In genomic region chr10:102650655-102651454, GRCh38 we compare ENCODE assay signal across 9 cellular contexts. TPM values are rescaled to one million over a fixed set of nuclear protein-coding genes. Genes with fewer than 3 reads are reported as not detected.
DNase-seq lines count a peak whose midpoint lies in the region; ATAC-seq, FAIRE-seq and TF ChIP-seq lines count a peak whose summit lies in the region.
"Had no signal": no experiment of that assay in that cellular context is flagged by ENCODE, and none has a peak within 500 bp of the region (broad histone marks: within the 10 kb centered on the region; RNA-seq: fewer than 3 reads in every experiment).

No MANE protein-coding gene starts in this region.

- H3K9me3 Mint-ChIP-seq in activated T-cell treated with anti-CD3 and anti-CD28 coated beads, Interleukin-2, amount 50 U/mL, for 4 hours: no peaks in the 10 kb centered on the region
- H3K9me3 Mint-ChIP-seq in activated T-helper 17 cell treated with anti-CD3 and anti-CD28 coated beads, Interleukin-2, amount 50 U/mL, for 72 hours: no peaks in the 10 kb centered on the region

- intact Hi-C loops in lower lobe of right lung (cut with DNase I) (no loop called here), thyroid gland (cut with DNase I) (no loop called here)

- no peak overlapping the region for H3K4me3 ChIP-seq in lower lobe of right lung
- no peak overlapping the region for H3K4me3 ChIP-seq in thyroid gland (replicated peaks in 1 of 3)
- H3K4me3 ChIP-seq: PC-9 had no signal

- FAIRE-seq in GM12892 (lab: Jason Lieb, UNC): no peak

- WGBS in thyroid gland, 2 donors: 45 to 72% methylated on average over 7 to 9 of the region's 11 CpGs

- H3K27ac Mint-ChIP-seq in activated T-helper 17 cell treated with anti-CD3 and anti-CD28 coated beads, Interleukin-2, amount 50 U/mL, for 72 hours: peak overlapping the region; percentile 90

- peaks cover 75% of the 10 kb centered on the region for H3K4me1 Mint-ChIP-seq in activated T-cell treated with anti-CD3 and anti-CD28 coated beads, Interleukin-2, amount 50 U/mL, for 4 hours (ENCODE audit: low read depth)
- H3K4me1 Mint-ChIP-seq in activated T-helper 17 cell treated with anti-CD3 and anti-CD28 coated beads, Interleukin-2, amount 50 U/mL, for 72 hours: peaks cover 46% of the 10 kb centered on the region

- H3K27ac ChIP-seq in lower lobe of right lung (peak overlapping the region; percentile 99), thyroid gland (peak overlapping the region; percentile 58 to 96 (median 61))
- H3K27ac ChIP-seq: PC-9 had no signal

- peaks cover 10% of the 10 kb centered on the region for H3K36me3 Mint-ChIP-seq in activated T-cell treated with anti-CD3 and anti-CD28 coated beads, Interleukin-2, amount 50 U/mL, for 4 hours (ENCODE audit: insufficient read depth)
- H3K36me3 Mint-ChIP-seq in activated T-helper 17 cell treated with anti-CD3 and anti-CD28 coated beads, Interleukin-2, amount 50 U/mL, for 72 hours (ENCODE audit: low read depth): peaks cover 91% of the 10 kb centered on the region

- H3K4me1 ChIP-seq in lower lobe of right lung (peaks cover 95% of the 10 kb centered on the region), thyroid gland (peaks cover 59 to 61% of the 10 kb centered on the region in 2 donors)

- H3K27me3 ChIP-seq in lower lobe of right lung (ENCODE audit: low read depth) (no peaks in the 10 kb centered on the region), thyroid gland (no peaks in the 10 kb centered on the region)

- no peak for DNase-seq in activated T-cell treated with anti-CD3 and anti-CD28 coated beads, Interleukin-2, amount 50 U/mL, for 4 hours
- DNase-seq in activated T-cell treated with anti-CD3 and anti-CD28 coated beads, Interleukin-2, amount 50 U/mL, for 1 hour: no peak
- no peak for DNase-seq in lower lobe of right lung
- no peak for DNase-seq in thyroid gland
- no peak for DNase-seq in GM12892 (ENCODE audit: insufficient read length)
- DNase-seq: PC-9 had no signal

- TF ChIP-seq POLR2A in thyroid gland (IDR thresholded peaks at IDR 0.05) (no peak), GM12892 (IDR thresholded peaks at IDR 0.05; ENCODE audit: low read depth, low read length) (no peak)

- H3K36me3 ChIP-seq in lower lobe of right lung: peaks cover 58% of the 10 kb centered on the region
- H3K36me3 ChIP-seq in thyroid gland: peaks cover 13 to 32% of the 10 kb centered on the region in 2 donors

- peak overlapping the region; percentile 24 for H3K4me3 Mint-ChIP-seq in activated T-cell treated with anti-CD3 and anti-CD28 coated beads, Interleukin-2, amount 50 U/mL, for 4 hours
- H3K4me3 Mint-ChIP-seq in activated T-helper 17 cell treated with anti-CD3 and anti-CD28 coated beads, Interleukin-2, amount 50 U/mL, for 72 hours: peak overlapping the region; percentile 99

- H3K27me3 Mint-ChIP-seq in activated T-cell treated with anti-CD3 and anti-CD28 coated beads, Interleukin-2, amount 50 U/mL, for 4 hours (ENCODE audit: low read depth): no peaks in the 10 kb centered on the region
- no peaks in the 10 kb centered on the region for H3K27me3 Mint-ChIP-seq in activated T-helper 17 cell treated with anti-CD3 and anti-CD28 coated beads, Interleukin-2, amount 50 U/mL, for 72 hours

- TF ChIP-seq CTCF in lower lobe of right lung (IDR thresholded peaks at IDR 0.05): no peak
- TF ChIP-seq CTCF in thyroid gland (IDR thresholded peaks at IDR 0.05): no peak

- no peaks in the 10 kb centered on the region for H3K9me3 ChIP-seq in lower lobe of right lung
- no peaks in the 10 kb centered on the region for H3K9me3 ChIP-seq in thyroid gland

- no peak for ATAC-seq in activated T-cell treated with anti-CD3 and anti-CD28 coated beads, Interleukin-2, amount 50 U/mL, for 4 hours
- no peak for ATAC-seq in activated T-helper 17 cell treated with anti-CD3 and anti-CD28 coated beads, Interleukin-2, amount 50 U/mL, for 72 hours (replicated peaks)
- no peak for ATAC-seq in lower lobe of right lung
- ATAC-seq in GM21526 (IDR thresholded peaks at IDR 0.05; ENCODE audit: low FRiP score, unreplicated experiment): no peak
- no peak for ATAC-seq in GM21390 (IDR thresholded peaks at IDR 0.05; ENCODE audit: unreplicated experiment)

RNA-seq across cellular contexts. Expression of gene TRIM8, which starts 6.6 kb away (rescaled TPM):
- total RNA-seq in activated T-cell treated with anti-CD3 and anti-CD28 coated beads, Interleukin-2, amount 50 U/mL, for 4 hours: 10 to 100 TPM; 53.9 to 67.6 (median 59.9) TPM
- total RNA-seq in activated T-helper 17 cell treated with anti-CD3 and anti-CD28 coated beads, Interleukin-2, amount 50 U/mL, for 72 hours: 10 to 100 TPM; 60.0 to 73.9 TPM
- total RNA-seq in lower lobe of right lung: 142 TPM
- total RNA-seq in thyroid gland: 100 to 1,000 TPM; 138 to 187 (median 162) TPM
- 25.0 TPM for polyA plus RNA-seq in GM12892 (2012; ENCODE audit: missing spikeins)
